In genomic region chr4:11428161-11428700, GRCh38 we compare ENCODE assay signal across 9 cellular contexts. TPM values are rescaled to one million over a fixed set of nuclear protein-coding genes. Genes with fewer than 3 reads are reported as not detected.
DNase-seq lines count a peak whose midpoint lies in the region; ATAC-seq and TF ChIP-seq lines count a peak whose summit lies in the region.
"Had no signal": no experiment of that assay in that cellular context is flagged by ENCODE, and none has a peak within 500 bp of the region (broad histone marks: within the 10 kb centered on the region; RNA-seq: fewer than 3 reads in every experiment).

No MANE protein-coding gene starts in this region.

- POLR2A ChIA-PET in MCF 10A (lab: Yijun Ruan, JAX), result interaction anchor here (0.8 to 1.0 kb wide), 2 partner anchors 189 to 198 kb away, joined by 3 read pairs; no protein-coding TSS in a partner anchor

- no peaks in the 10 kb centered on the region for H3K36me3 Mint-ChIP-seq in MCF 10A (ENCODE audit: insufficient read depth, unreplicated experiment)
- H3K36me3 Mint-ChIP-seq in memory B cell, result no peaks in the 10 kb centered on the region

- H3K9me3 Mint-ChIP-seq in MCF 10A (ENCODE audit: unreplicated experiment) (no peaks in the 10 kb centered on the region), memory B cell (no peaks in the 10 kb centered on the region)

- no peak for TF ChIP-seq CTCF in MCF 10A (IDR thresholded peaks at IDR 0.05; ENCODE audit: unreplicated experiment)

- H3K4me1 Mint-ChIP-seq in MCF 10A (ENCODE audit: insufficient read depth, unreplicated experiment) (peaks cover 10% of the 10 kb centered on the region), memory B cell (peaks cover 26% of the 10 kb centered on the region)

- peak overlapping the region; percentile 52 for H3K4me3 ChIP-seq in urinary bladder (ENCODE audit: low read depth, low read length)
- H3K4me3 ChIP-seq: SJSA1 had no signal

- peak overlapping the region; percentile 83 for H3K4me3 Mint-ChIP-seq in MCF 10A (ENCODE audit: unreplicated experiment)
- peak overlapping the region; percentile 87 for H3K4me3 Mint-ChIP-seq in memory B cell

- H3K27me3 Mint-ChIP-seq in MCF 10A (ENCODE audit: insufficient read depth, unreplicated experiment), result peaks cover 11% of the 10 kb centered on the region
- H3K27me3 Mint-ChIP-seq in memory B cell, result no peaks in the 10 kb centered on the region

- no peaks in the 10 kb centered on the region for H3K36me3 ChIP-seq in urinary bladder (ENCODE audit: insufficient read depth)
- H3K36me3 ChIP-seq: SJSA1 had no signal

- intact Hi-C loops in MCF 10A (cut with micrococcal nuclease), result loop anchor here (5.0 to 10.0 kb wide), 3 partner anchors 69 to 873 kb away; no protein-coding TSS in a partner anchor

- H3K27ac Mint-ChIP-seq in MCF 10A (ENCODE audit: low read depth, unreplicated experiment) (no peak overlapping the region), memory B cell (peak overlapping the region; percentile 64)

- DNase-seq in DMS 273 (lab: John Stamatoyannopoulos, UW; ENCODE audit: unreplicated experiment) (peak; percentile 49), DMS 273 treated with DMSO at 0.1 percent for 48 hours (lab: John Stamatoyannopoulos, UW) (no peak), MCF 10A (ENCODE audit: unreplicated experiment) (no peak), memory B cell (ENCODE audit: low spot score in 2 of 2) (peak in 1 of 2 donors; percentile 14), KG1 (lab: John Stamatoyannopoulos, UW) (no peak), T1000 (lab: John Stamatoyannopoulos, UW) (no peak)

- CTCF ChIA-PET in MCF 10A (lab: Yijun Ruan, JAX), result interaction anchor here (1.2 to 1.4 kb wide), 2 partner anchors 291 to 293 kb away, joined by 6 read pairs; no protein-coding TSS in a partner anchor

- ATAC-seq in HG03439 (IDR thresholded peaks at IDR 0.05; ENCODE audit: unreplicated experiment) (peak; percentile 12), memory B cell (ENCODE audit: low read depth) (peak; percentile 20)

- 1% methylated on average over 26 of the region's 26 CpGs for WGBS in urinary bladder

- H3K27ac ChIP-seq in urinary bladder (ENCODE audit: low read depth), result peak overlapping the region; percentile 24
- H3K27ac ChIP-seq: SJSA1 had no signal

- BruUV-seq in MCF 10A (replicated peaks; lab: Mats Ljungman, UMichigan), result no TSS peak

- H3K4me1 ChIP-seq in urinary bladder (ENCODE audit: insufficient read depth), result no peaks in the 10 kb centered on the region
- H3K4me1 ChIP-seq: SJSA1 had no signal

RNA-seq across cellular contexts. Expression of gene HS3ST1, which starts 0.5 kb away (rescaled TPM):
- 0.21 and 0.25 TPM in 2 replicates for total RNA-seq in MCF 10A (2022)
- 3.0 TPM for total RNA-seq in urinary bladder
- 15.8 TPM for polyA plus RNA-seq in urinary bladder
- total RNA-seq: SJSA1 had no signal
